In genomic region chr1:167882376-167882775, GRCh38 we compare ENCODE assay signal across 10 cellular contexts. TPM values are rescaled to one million over a fixed set of nuclear protein-coding genes. Genes with fewer than 3 reads are reported as not detected.
"Had no signal": no experiment of that assay in that cellular context is flagged by ENCODE, and none has a peak within 500 bp of the region (broad histone marks: within the 10 kb centered on the region; RNA-seq: fewer than 3 reads in every experiment).

No MANE protein-coding gene starts in this region.

- H3K9me3 ChIP-seq: HAP-1 had no signal

- DNase-seq: GOT3, H7, KBM-7 had no signal

- FAIRE-seq: HepG2 had no signal

- H3K9me3 Mint-ChIP-seq: HFFc6 had no signal

- H3K4me3 Mint-ChIP-seq: HFFc6 had no signal

- H3K27ac ChIP-seq: GM23248, HL-60 had no signal

- H3K9ac ChIP-seq: GM23248 had no signal

- H3K4me1 ChIP-seq: HAP-1 had no signal

- H2AFZ ChIP-seq: GM23248 had no signal

- ATAC-seq: HCT116 had no signal

- H3K4me3 ChIP-seq: GM23248, HAP-1 had no signal

- H3K36me3 ChIP-seq: HAP-1 had no signal

RNA-seq across cellular contexts. Expression of gene ADCY10, which starts 31.6 kb away (rescaled TPM):
- total RNA-seq: HT1080 had no signal
